20 cellular contexts compared by ENCODE assay signal in genomic region chr9:76426807-76427419, GRCh38. TPM values are rescaled to one million over a fixed set of nuclear protein-coding genes. Genes with fewer than 3 reads are reported as not detected.
DNase-seq lines count a peak whose midpoint lies in the region; ATAC-seq, FAIRE-seq and TF ChIP-seq lines count a peak whose summit lies in the region.
"Had no signal": no experiment of that assay in that cellular context is flagged by ENCODE, and none has a peak within 500 bp of the region (broad histone marks: within the 10 kb centered on the region; RNA-seq: fewer than 3 reads in every experiment).

No MANE protein-coding gene starts in this region.

- no peaks in the 10 kb centered on the region for H3K36me3 ChIP-seq in K562 (ENCODE audit: control insufficient read depth, insufficient read depth, low read length)
- H3K36me3 ChIP-seq: BLaER1 treated with 17β-estradiol and CSF1 and Interleukin-3, amounts not matched to agents 10 nM and 100 nM had no signal

- no peaks in the 10 kb centered on the region for H3K36me3 Mint-ChIP-seq in activated CD4-positive, alpha-beta T cell treated with anti-CD3 and anti-CD28 coated beads for 36 hours (ENCODE audit: low read depth)
- H3K36me3 Mint-ChIP-seq in activated CD4-positive, alpha-beta T cell treated with anti-CD3 and anti-CD28 coated beads, Interleukin-2, amount 10 ng/mL, durations not matched to agents 24 days and 14 days (ENCODE audit: low read depth): peaks cover 1% of the 10 kb centered on the region
- H3K36me3 Mint-ChIP-seq: CD8-positive, alpha-beta memory T cell had no signal

- H3K27ac ChIP-seq in K562 (ENCODE audit: extremely low read depth, low read depth, low read length): no peak overlapping the region
- H3K27ac ChIP-seq: BLaER1 treated with 17β-estradiol and CSF1 and Interleukin-3, amounts not matched to agents 10 nM and 100 nM had no signal

- no peak overlapping the region for H3K27ac Mint-ChIP-seq in activated CD4-positive, alpha-beta T cell treated with anti-CD3 and anti-CD28 coated beads for 36 hours
- H3K27ac Mint-ChIP-seq in activated CD4-positive, alpha-beta T cell treated with anti-CD3 and anti-CD28 coated beads, Interleukin-2, amount 10 ng/mL, durations not matched to agents 24 days and 14 days: no peak overlapping the region
- no peak overlapping the region for H3K27ac Mint-ChIP-seq in stimulated activated naive CD8-positive, alpha-beta T cell treated with anti-CD3 and anti-CD28 coated beads, Interleukin-15, amount 100 ng/mL, for 72 hours
- H3K27ac Mint-ChIP-seq: B cell had no signal

- DNase-seq in activated CD4-positive, alpha-beta T cell treated with anti-CD3 and anti-CD28 coated beads for 36 hours: no peak
- DNase-seq in activated CD4-positive, alpha-beta T cell treated with anti-CD3 and anti-CD28 coated beads, Interleukin-2, amount 10 ng/mL, durations not matched to agents 24 days and 14 days: no peak
- no peak for DNase-seq in stimulated activated naive CD8-positive, alpha-beta T cell treated with anti-CD3 and anti-CD28 coated beads, Interleukin-15, amount 100 ng/mL, for 72 hours
- no peak for DNase-seq in stimulated activated naive CD8-positive, alpha-beta T cell treated with anti-CD3 and anti-CD28 coated beads, Interleukin-15, Interleukin-2, amounts not matched to agents 100 U/mL and 50 U/mL, for 24 hours
- DNase-seq in K562 (ENCODE audit: extremely low read depth in 1 of 4, low spot score in 3 of 4) (no peak), NCI-H526 treated with DMSO at 0.1 percent for 48 hours (lab: John Stamatoyannopoulos, UW) (no peak), NCI-H1105 treated with DMSO at 0.1 percent for 48 hours (lab: John Stamatoyannopoulos, UW) (no peak)
- DNase-seq: CD8-positive, alpha-beta memory T cell; COR-L47; DMS 273 treated with DMSO at 0.1 percent for 48 hours; DMS53; DND-41; EL; GOT3; H7 had no signal

- CTCF ChIA-PET in activated CD4-positive, alpha-beta T cell treated with anti-CD3 and anti-CD28 coated beads for 36 hours (lab: Charles Lee): interaction anchor here (0.8 kb wide), 1 partner anchor 59 kb away, joined by 3 read pairs; no protein-coding TSS in a partner anchor
- CTCF ChIA-PET in K562 (lab: Yijun Ruan, JAX; ENCODE audit: low intra/inter-chr PET ratio): no interaction called here

- H3K4me3 ChIP-seq in K562: no peak overlapping the region
- H3K4me3 ChIP-seq: BLaER1 treated with 17β-estradiol and CSF1 and Interleukin-3, amounts not matched to agents 10 nM and 100 nM; GM12878 had no signal

- BruUV-seq in K562 (replicated peaks; lab: Mats Ljungman, UMichigan): no TSS peak

- H3K9me3 Mint-ChIP-seq in activated CD4-positive, alpha-beta T cell treated with anti-CD3 and anti-CD28 coated beads for 36 hours (ENCODE audit: low read depth): no peaks in the 10 kb centered on the region
- H3K9me3 Mint-ChIP-seq in activated CD4-positive, alpha-beta T cell treated with anti-CD3 and anti-CD28 coated beads, Interleukin-2, amount 10 ng/mL, durations not matched to agents 24 days and 14 days: no peaks in the 10 kb centered on the region
- H3K9me3 Mint-ChIP-seq in stimulated activated naive CD8-positive, alpha-beta T cell treated with anti-CD3 and anti-CD28 coated beads, Interleukin-15, amount 100 ng/mL, for 72 hours: no peaks in the 10 kb centered on the region
- H3K9me3 Mint-ChIP-seq: CD8-positive, alpha-beta memory T cell had no signal

- intact Hi-C loops in activated CD4-positive, alpha-beta T cell treated with anti-CD3 and anti-CD28 coated beads for 36 hours (cut with DNase I, micrococcal nuclease): no loop called here
- intact Hi-C loops in activated CD4-positive, alpha-beta T cell treated with anti-CD3 and anti-CD28 coated beads, Interleukin-2, amount 10 ng/mL, durations not matched to agents 24 days and 14 days (cut with micrococcal nuclease): no loop called here
- intact Hi-C loops in K562 (cut with micrococcal nuclease): no loop called here

- H3K9me1 ChIP-seq in K562 (ENCODE audit: control insufficient read depth, insufficient read depth, low read length): no peaks in the 10 kb centered on the region

- TF ChIP-seq POLR2A in K562 (conservative IDR thresholded peaks at IDR 0.05): no peak

- in situ Hi-C loops in K562 (cut with MboI): no loop called here

- ATAC-seq in activated CD4-positive, alpha-beta T cell treated with anti-CD3 and anti-CD28 coated beads for 36 hours: peak; percentile 23
- peak; percentile 58 for ATAC-seq in stimulated activated naive CD8-positive, alpha-beta T cell treated with anti-CD3 and anti-CD28 coated beads, Interleukin-15, amount 100 ng/mL, for 72 hours
- ATAC-seq in stimulated activated naive CD8-positive, alpha-beta T cell treated with anti-CD3 and anti-CD28 coated beads, Interleukin-15, Interleukin-2, amounts not matched to agents 100 U/mL and 50 U/mL, for 24 hours: no peak
- ATAC-seq in K562: no peak
- ATAC-seq: GM12878, HCT116 had no signal

- H3K79me2 ChIP-seq in K562 (ENCODE audit: control insufficient read depth, insufficient read depth, low read length): no peaks in the 10 kb centered on the region

- H3K9ac ChIP-seq in K562 (ENCODE audit: insufficient read depth in 1 of 2, low read depth in 2 of 2, low read length in 2 of 2): no peak overlapping the region
- H3K9ac ChIP-seq: BLaER1 treated with 17β-estradiol and CSF1 and Interleukin-3, amounts not matched to agents 10 nM and 100 nM had no signal

- TF ChIP-seq EP300 in K562 (IDR thresholded peaks at IDR 0.05; ENCODE audit: low read length): no peak

- H2AFZ ChIP-seq in K562 (ENCODE audit: low read depth, low read length): no peak overlapping the region

- no peaks in the 10 kb centered on the region for H3K27me3 Mint-ChIP-seq in activated CD4-positive, alpha-beta T cell treated with anti-CD3 and anti-CD28 coated beads for 36 hours
- no peaks in the 10 kb centered on the region for H3K27me3 Mint-ChIP-seq in activated CD4-positive, alpha-beta T cell treated with anti-CD3 and anti-CD28 coated beads, Interleukin-2, amount 10 ng/mL, durations not matched to agents 24 days and 14 days
- no peaks in the 10 kb centered on the region for H3K27me3 Mint-ChIP-seq in stimulated activated naive CD8-positive, alpha-beta T cell treated with anti-CD3 and anti-CD28 coated beads, Interleukin-15, amount 100 ng/mL, for 72 hours
- H3K27me3 Mint-ChIP-seq: B cell; CD8-positive, alpha-beta memory T cell had no signal

- peaks cover 28% of the 10 kb centered on the region for H3K4me1 Mint-ChIP-seq in activated CD4-positive, alpha-beta T cell treated with anti-CD3 and anti-CD28 coated beads for 36 hours
- peaks cover 17% of the 10 kb centered on the region for H3K4me1 Mint-ChIP-seq in activated CD4-positive, alpha-beta T cell treated with anti-CD3 and anti-CD28 coated beads, Interleukin-2, amount 10 ng/mL, durations not matched to agents 24 days and 14 days
- H3K4me1 Mint-ChIP-seq in stimulated activated naive CD8-positive, alpha-beta T cell treated with anti-CD3 and anti-CD28 coated beads, Interleukin-15, amount 100 ng/mL, for 72 hours: peaks cover 20% of the 10 kb centered on the region
- H3K4me1 Mint-ChIP-seq: B cell had no signal

- no peak overlapping the region for H3K4me2 ChIP-seq in K562 (ENCODE audit: insufficient read depth, low read length)
- H3K4me2 ChIP-seq: BLaER1 treated with 17β-estradiol and CSF1 and Interleukin-3, amounts not matched to agents 10 nM and 100 nM had no signal

- H3K4me3 Mint-ChIP-seq in activated CD4-positive, alpha-beta T cell treated with anti-CD3 and anti-CD28 coated beads for 36 hours: no peak overlapping the region
- H3K4me3 Mint-ChIP-seq in activated CD4-positive, alpha-beta T cell treated with anti-CD3 and anti-CD28 coated beads, Interleukin-2, amount 10 ng/mL, durations not matched to agents 24 days and 14 days: no peak overlapping the region
- H3K4me3 Mint-ChIP-seq in stimulated activated naive CD8-positive, alpha-beta T cell treated with anti-CD3 and anti-CD28 coated beads, Interleukin-15, amount 100 ng/mL, for 72 hours: no peak overlapping the region
- H3K4me3 Mint-ChIP-seq: B cell; CD8-positive, alpha-beta memory T cell had no signal

- H4K20me1 ChIP-seq in K562 (replicated peaks; ENCODE audit: control insufficient read depth, insufficient read depth, low read length): no peaks in the 10 kb centered on the region
- H4K20me1 ChIP-seq: BLaER1 treated with 17β-estradiol and CSF1 and Interleukin-3, amounts not matched to agents 10 nM and 100 nM had no signal

- POLR2A ChIA-PET in activated CD4-positive, alpha-beta T cell treated with anti-CD3 and anti-CD28 coated beads for 36 hours (lab: Charles Lee): no interaction called here
- POLR2A ChIA-PET in K562 (lab: Yijun Ruan, JAX): no interaction called here

- WGBS in K562 (ENCODE audit: insufficient coverage, low coverage, missing lambda C conversion rate): 24% methylated on average over 5 of the region's 7 CpGs

- no peaks in the 10 kb centered on the region for H3K9me3 ChIP-seq in K562 (replicated peaks; ENCODE audit: control insufficient read depth, insufficient read depth, low read depth, low read length)
- H3K9me3 ChIP-seq: BLaER1 treated with 17β-estradiol and CSF1 and Interleukin-3, amounts not matched to agents 10 nM and 100 nM had no signal

- H3K27me3 ChIP-seq in K562 (ENCODE audit: control insufficient read depth in 2 of 2, insufficient read depth in 2 of 2, low read length in 2 of 2): no peaks in the 10 kb centered on the region; a peak in 1 of 5 replicates
- H3K27me3 ChIP-seq: BLaER1 treated with 17β-estradiol and CSF1 and Interleukin-3, amounts not matched to agents 10 nM and 100 nM had no signal

- no peak for TF ChIP-seq CTCF in K562 (IDR thresholded peaks at IDR 0.05 in 2 of 3, conservative IDR thresholded peaks at IDR 0.05 in 1 of 3; ENCODE audit: insufficient read depth in 2 of 3, low read depth in 1 of 3, low read length in 3 of 3)

- no peak for FAIRE-seq in K562 (lab: Jason Lieb, UNC)
- FAIRE-seq: GM12878, HTR-8/SVneo had no signal

- no peak for TF ChIP-seq RAD21 in K562 (CRISPR knock-in tag; conservative IDR thresholded peaks at IDR 0.05 in 1 of 2, IDR thresholded peaks at IDR 0.05 in 1 of 2)

- no peaks in the 10 kb centered on the region for H3K4me1 ChIP-seq in K562 (replicated peaks in 1 of 2; ENCODE audit: control insufficient read depth in 2 of 2, insufficient read depth in 2 of 2, low read length in 2 of 2)
- H3K4me1 ChIP-seq: BLaER1 treated with 17β-estradiol and CSF1 and Interleukin-3, amounts not matched to agents 10 nM and 100 nM had no signal

RNA-seq across cellular contexts. Expression of gene GCNT1, which starts 32.1 kb away (rescaled TPM):
- total RNA-seq in activated CD4-positive, alpha-beta T cell treated with anti-CD3 and anti-CD28 coated beads for 36 hours: 1 to 10 TPM; 4.2 to 4.6 TPM
- total RNA-seq in activated CD4-positive, alpha-beta T cell treated with anti-CD3 and anti-CD28 coated beads, Interleukin-2, amount 10 ng/mL, durations not matched to agents 24 days and 14 days: 7.0 and 9.8 TPM in 2 replicates
- total RNA-seq in K562 (2011; cell fraction: chromatin; rRNA removed; ENCODE audit: low replicate concordance): 0.12 and 0.67 TPM in 2 replicates
- not detected in 2 replicates for total RNA-seq in K562 (2011; cell fraction: nucleolus; rRNA removed)
- total RNA-seq in K562 (2011; cell fraction: nucleoplasm; rRNA removed): 0.07 TPM in 1 of 2 replicates, not detected in the other
- total RNA-seq in K562 (2014; rRNA removed): 0.04 and 0.05 TPM in 2 replicates
- 0.18 and 0.26 TPM in 2 replicates for total RNA-seq in K562 (2014; rRNA removed; fragmentation: Illumina TruSeq; extraction: Trizol)
- total RNA-seq in K562 (2015; rRNA removed; fragmentation: Illumina TruSeq; extraction: Trizol): 0.11 TPM in 2 replicates
- 0.11 and 0.42 TPM in 2 replicates for total RNA-seq in K562 (2021)
- 0.07 and 0.71 TPM in 2 replicates for polyA plus RNA-seq in K562 (2011; rRNA removed)
- polyA plus RNA-seq in K562 (2011; cell fraction: cytosol; rRNA removed): 0.06 and 0.27 TPM in 2 replicates
- 0.15 and 0.43 TPM in 2 replicates for polyA plus RNA-seq in K562 (2011; cell fraction: nucleus; rRNA removed)
- polyA plus RNA-seq in K562 (2012): 0.62 and 0.65 TPM in 2 replicates
- 0.06 and 0.10 TPM in 2 replicates for polyA plus RNA-seq in K562 (2014; fragmentation: Illumina TruSeq; extraction: Trizol)
- under 1 TPM; 0.01 to 0.07 TPM for polyA plus RNA-seq in K562 (2014; fragmentation: Nextera tagmentation; extraction: Ambion mirVana)
- 0.04 and 0.07 TPM in 2 replicates for polyA plus RNA-seq in K562 (2014; rRNA removed)
- polyA minus RNA-seq in K562 (2011; rRNA and poly(A)+ RNA removed): 0.54 and 1.2 TPM in 2 replicates
- 0.10 TPM in 1 of 2 replicates, not detected in the other for polyA minus RNA-seq in K562 (2011; cell fraction: cytosol; rRNA and poly(A)+ RNA removed)
- polyA minus RNA-seq in K562 (2011; cell fraction: nucleus; rRNA and poly(A)+ RNA removed): 0.22 TPM in 1 of 2 replicates, not detected in the other

RNA-seq across cellular contexts. Expression of gene RFK, which starts 32.7 kb away (rescaled TPM):
- total RNA-seq in activated CD4-positive, alpha-beta T cell treated with anti-CD3 and anti-CD28 coated beads for 36 hours: 1 to 10 TPM; 7.0 to 8.3 TPM
- 16.6 and 17.9 TPM in 2 replicates for total RNA-seq in activated CD4-positive, alpha-beta T cell treated with anti-CD3 and anti-CD28 coated beads, Interleukin-2, amount 10 ng/mL, durations not matched to agents 24 days and 14 days
- total RNA-seq in K562 (2011; cell fraction: chromatin; rRNA removed; ENCODE audit: low replicate concordance): 3.3 and 9.3 TPM in 2 replicates
- total RNA-seq in K562 (2011; cell fraction: nucleolus; rRNA removed): 3.6 and 4.0 TPM in 2 replicates
- total RNA-seq in K562 (2011; cell fraction: nucleoplasm; rRNA removed): 8.3 and 10.5 TPM in 2 replicates
- total RNA-seq in K562 (2014; rRNA removed) (12.4 and 16.4 TPM in 2 replicates), K562 (2014; rRNA removed; fragmentation: Illumina TruSeq; extraction: Trizol) (26.5 and 27.2 TPM in 2 replicates), K562 (2015; rRNA removed; fragmentation: Illumina TruSeq; extraction: Trizol) (19.0 and 22.2 TPM in 2 replicates), K562 (2021) (14.8 and 20.1 TPM in 2 replicates)
- polyA plus RNA-seq in K562 (2011; rRNA removed) (49.3 and 51.1 TPM in 2 replicates), K562 (2014; fragmentation: Illumina TruSeq; extraction: Trizol) (23.1 and 28.1 TPM in 2 replicates), K562 (2014; fragmentation: Nextera tagmentation; extraction: Ambion mirVana) (1 to 10 TPM; 3.8 to 7.0 TPM), K562 (2014; rRNA removed) (12.9 and 17.3 TPM in 2 replicates)
- polyA plus RNA-seq in K562 (2011; cell fraction: cytosol; rRNA removed): 15.3 and 17.2 TPM in 2 replicates
- 2.8 and 6.1 TPM in 2 replicates for polyA plus RNA-seq in K562 (2011; cell fraction: nucleus; rRNA removed)
- 17.4 and 25.5 TPM in 2 replicates for polyA plus RNA-seq in K562 (2012)
- 24.4 and 47.3 TPM in 2 replicates for polyA minus RNA-seq in K562 (2011; rRNA and poly(A)+ RNA removed)
- polyA minus RNA-seq in K562 (2011; cell fraction: cytosol; rRNA and poly(A)+ RNA removed): 11.2 and 16.2 TPM in 2 replicates
- 3.2 and 8.6 TPM in 2 replicates for polyA minus RNA-seq in K562 (2011; cell fraction: nucleus; rRNA and poly(A)+ RNA removed)

Comparison
In these comparisons a context has a peak if more than half of its experiments do, and no peak if none do; other contexts are left out.
1. ATAC-seq: peak in activated CD4-positive, alpha-beta T cell treated with anti-CD3 and anti-CD28 coated beads for 36 hours (single experiment) and stimulated activated naive CD8-positive, alpha-beta T cell treated with anti-CD3 and anti-CD28 coated beads, Interleukin-15, amount 100 ng/mL, for 72 hours (single experiment); none in stimulated activated naive CD8-positive, alpha-beta T cell treated with anti-CD3 and anti-CD28 coated beads, Interleukin-15, Interleukin-2, amounts not matched to agents 100 U/mL and 50 U/mL, for 24 hours (single experiment) and K562 (single experiment).